ENCODE assay signal across 7 cellular contexts in genomic region chr15:20289538-20290103, GRCh38.
DNase-seq lines count a peak whose midpoint lies in the region; ATAC-seq and TF ChIP-seq lines count a peak whose summit lies in the region.
"Not testable (repeated sequence)": the region's sequence is repeated elsewhere in the genome, so short reads cannot be mapped to it uniquely, and the experiment has no call there.

No MANE protein-coding gene starts in this region.

- H2BK5ac ChIP-seq in trophoblast cell (ENCODE audit: low read depth, low read length, poor library complexity) = not testable (repeated sequence)

- not testable (repeated sequence) for H3K9me3 Mint-ChIP-seq in activated CD4-positive, alpha-beta T cell treated with anti-CD3 and anti-CD28 coated beads, Interleukin-2, amount 10 ng/mL, durations not matched to agents 24 days and 14 days; endodermal cell; natural killer cell; stimulated activated effector memory CD8-positive, alpha-beta T cell treated with anti-CD3 and anti-CD28 coated beads, Interleukin-12 subunit alpha, Interleukin-12 subunit beta, amount 100 ng/mL, for 72 hours

- H3K18ac ChIP-seq in trophoblast cell (ENCODE audit: low read length) = not testable (repeated sequence)

- H3K27me3 ChIP-seq in endodermal cell (ENCODE audit: control insufficient read depth, insufficient read depth, low read length, poor library complexity, severe bottlenecking); trophoblast cell (ENCODE audit: insufficient read depth, low read length): not testable (repeated sequence)

- H3K27me3 Mint-ChIP-seq in activated CD4-positive, alpha-beta T cell treated with anti-CD3 and anti-CD28 coated beads, Interleukin-2, amount 10 ng/mL, durations not matched to agents 24 days and 14 days; endodermal cell (ENCODE audit: insufficient read depth); natural killer cell (ENCODE audit: low read depth in 2 of 2): not testable (repeated sequence)

- H3K4me3 ChIP-seq in endodermal cell (ENCODE audit: low read length); trophoblast cell (ENCODE audit: low read depth, low read length): not testable (repeated sequence)

- H4K12ac ChIP-seq in trophoblast cell (ENCODE audit: low read depth, low read length) = peak overlapping the region; percentile 54

- not testable (repeated sequence) for H3K23ac ChIP-seq in trophoblast cell (ENCODE audit: low read length)

- H3K9me3 ChIP-seq in endodermal cell (ENCODE audit: control insufficient read depth, low read length) = peaks cover 76% of the 10 kb centered on the region
- not testable (repeated sequence) for H3K9me3 ChIP-seq in trophoblast cell (ENCODE audit: insufficient read depth, low read depth, low read length)

- not testable (repeated sequence) for H3K79me2 ChIP-seq in trophoblast cell (ENCODE audit: control insufficient read depth, insufficient read depth, low read length, poor library complexity)

- not testable (repeated sequence) for H3K14ac ChIP-seq in trophoblast cell (ENCODE audit: low read length)

- not testable (repeated sequence) for H3K4me1 Mint-ChIP-seq in activated CD4-positive, alpha-beta T cell treated with anti-CD3 and anti-CD28 coated beads, Interleukin-2, amount 10 ng/mL, durations not matched to agents 24 days and 14 days; endodermal cell; natural killer cell; stimulated activated effector memory CD8-positive, alpha-beta T cell treated with anti-CD3 and anti-CD28 coated beads, Interleukin-12 subunit alpha, Interleukin-12 subunit beta, amount 100 ng/mL, for 72 hours

- not testable (repeated sequence) for H3K4me1 ChIP-seq in endodermal cell (ENCODE audit: control insufficient read depth, insufficient read depth, low read length); trophoblast cell (ENCODE audit: control insufficient read depth in 1 of 2, insufficient read depth in 2 of 2, low read length in 2 of 2)

- peak; percentile 48 for DNase-seq in activated CD4-positive, alpha-beta T cell treated with anti-CD3 and anti-CD28 coated beads, Interleukin-2, amount 10 ng/mL, durations not matched to agents 24 days and 14 days
- DNase-seq in activated effector memory CD4-positive, alpha-beta T cell treated with anti-CD3 and anti-CD28 coated beads, Interleukin-2, amount 50 U/mL, for 16 hours = peak; percentile 41
- DNase-seq in endodermal cell (peak; percentile 25), islet precursor cell (peak; percentile 49), natural killer cell (peak; percentile 15)
- DNase-seq in trophoblast cell = not testable (repeated sequence)
- DNase-seq in stimulated activated effector memory CD8-positive, alpha-beta T cell treated with anti-CD3 and anti-CD28 coated beads, Interleukin-12 subunit alpha, Interleukin-12 subunit beta, amount 100 ng/mL, for 72 hours (ENCODE audit: low spot score in 2 of 2) = peak; percentile 1 to 25

- not testable (repeated sequence) for H3K36me3 ChIP-seq in endodermal cell (ENCODE audit: control insufficient read depth, insufficient read depth, low read length); trophoblast cell (ENCODE audit: control insufficient read depth in 1 of 2, insufficient read depth in 2 of 2, low read length in 2 of 2)

- not testable (repeated sequence) for H2AFZ ChIP-seq in trophoblast cell (ENCODE audit: insufficient read depth, low read length, poor library complexity)

- not testable (repeated sequence) for H2BK12ac ChIP-seq in trophoblast cell (ENCODE audit: low read length)

- not testable (repeated sequence) for H3K9ac ChIP-seq in endodermal cell (ENCODE audit: extremely low read depth, low read length, poor library complexity, severe bottlenecking); trophoblast cell (ENCODE audit: low read length)

- not testable (repeated sequence) for H4K91ac ChIP-seq in trophoblast cell (ENCODE audit: low read depth, low read length)

- 46 to 53% methylated on average over 3 of the region's 4 CpGs for WGBS in endodermal cell (ENCODE audit: insufficient coverage in 1 of 2, insufficient read length in 1 of 2), 2 experiments
- no CpG with 5 or more reads among the region's 4 CpGs for WGBS in trophoblast cell (ENCODE audit: extremely low coverage, insufficient coverage, insufficient read length)

- H3K79me1 ChIP-seq in trophoblast cell (ENCODE audit: low read length) = not testable (repeated sequence)

- TF ChIP-seq CTCF in endodermal cell (conservative IDR thresholded peaks at IDR 0.05); natural killer cell (IDR thresholded peaks at IDR 0.05): not testable (repeated sequence)

- H2BK120ac ChIP-seq in trophoblast cell (ENCODE audit: insufficient read depth, low read length, poor library complexity) = not testable (repeated sequence)

- H4K8ac ChIP-seq in trophoblast cell (ENCODE audit: low read depth, low read length) = not testable (repeated sequence)

- not testable (repeated sequence) for H3K4me3 Mint-ChIP-seq in activated CD4-positive, alpha-beta T cell treated with anti-CD3 and anti-CD28 coated beads, Interleukin-2, amount 10 ng/mL, durations not matched to agents 24 days and 14 days; endodermal cell; natural killer cell; stimulated activated effector memory CD8-positive, alpha-beta T cell treated with anti-CD3 and anti-CD28 coated beads, Interleukin-12 subunit alpha, Interleukin-12 subunit beta, amount 100 ng/mL, for 72 hours

- intact Hi-C loops in activated CD4-positive, alpha-beta T cell treated with anti-CD3 and anti-CD28 coated beads, Interleukin-2, amount 10 ng/mL, durations not matched to agents 24 days and 14 days (cut with micrococcal nuclease); natural killer cell (cut with micrococcal nuclease): not testable (repeated sequence)

- H3K4ac ChIP-seq in trophoblast cell (ENCODE audit: low read depth, low read length) = not testable (repeated sequence)

- H3K27ac ChIP-seq in endodermal cell (ENCODE audit: low read depth, low read length); trophoblast cell (ENCODE audit: low read depth, low read length): not testable (repeated sequence)

- H3K27ac Mint-ChIP-seq in activated CD4-positive, alpha-beta T cell treated with anti-CD3 and anti-CD28 coated beads, Interleukin-2, amount 10 ng/mL, durations not matched to agents 24 days and 14 days; endodermal cell; natural killer cell; stimulated activated effector memory CD8-positive, alpha-beta T cell treated with anti-CD3 and anti-CD28 coated beads, Interleukin-12 subunit alpha, Interleukin-12 subunit beta, amount 100 ng/mL, for 72 hours: not testable (repeated sequence)

- H3K4me2 ChIP-seq in trophoblast cell (ENCODE audit: low read length) = not testable (repeated sequence)

- not testable (repeated sequence) for ATAC-seq in natural killer cell; stimulated activated effector memory CD8-positive, alpha-beta T cell treated with anti-CD3 and anti-CD28 coated beads, Interleukin-12 subunit alpha, Interleukin-12 subunit beta, amount 100 ng/mL, for 72 hours

- not testable (repeated sequence) for H2AK5ac ChIP-seq in trophoblast cell (ENCODE audit: low read length)

- not testable (repeated sequence) for H3K36me3 Mint-ChIP-seq in activated CD4-positive, alpha-beta T cell treated with anti-CD3 and anti-CD28 coated beads, Interleukin-2, amount 10 ng/mL, durations not matched to agents 24 days and 14 days (ENCODE audit: low read depth); endodermal cell (ENCODE audit: low read depth); natural killer cell; stimulated activated effector memory CD8-positive, alpha-beta T cell treated with anti-CD3 and anti-CD28 coated beads, Interleukin-12 subunit alpha, Interleukin-12 subunit beta, amount 100 ng/mL, for 72 hours
